In genomic region chr9:71506821-71507220, GRCh38 we compare ENCODE assay signal across 12 cellular contexts.
DNase-seq lines count a peak whose midpoint lies in the region; TF ChIP-seq lines count a peak whose summit lies in the region.
"Had no signal": no experiment of that assay in that cellular context is flagged by ENCODE, and none has a peak within 500 bp of the region (broad histone marks: within the 10 kb centered on the region; RNA-seq: fewer than 3 reads in every experiment).

No MANE protein-coding gene starts in this region.

- TF ChIP-seq CTCF in fibroblast of the aortic adventitia (IDR thresholded peaks at IDR 0.05; ENCODE audit: insufficient read depth, low read length) = no peak

- DNase-seq in GM04504 (ENCODE audit: low read depth) (peak; percentile 24), RKO (ENCODE audit: low spot score) (peak; percentile 84), fibroblast of the aortic adventitia (ENCODE audit: low read depth) (peak; percentile 6), skeletal muscle cell (ENCODE audit: low read depth) (peak; percentile 69), NCI-H1436 treated with DMSO at 0.1 percent for 48 hours (lab: John Stamatoyannopoulos, UW) (no peak), NCI-H1694 treated with DMSO at 0.1 percent for 48 hours (lab: John Stamatoyannopoulos, UW) (no peak), NCI-H2171 treated with DMSO at 0.1 percent for 48 hours (lab: John Stamatoyannopoulos, UW) (no peak)
- DNase-seq in activated CD8-positive, alpha-beta memory T cell treated with anti-CD3 and anti-CD28 coated beads for 24 hours = no peak
- DNase-seq: activated effector memory CD4-positive, alpha-beta T cell treated with Interleukin-2 at 50 U/mL for 16 hours; hippocampal formation; midbrain had no signal

- H3K4me3 ChIP-seq in fibroblast of the aortic adventitia (ENCODE audit: low read depth, low read length) (no peak overlapping the region), skeletal muscle cell (ENCODE audit: low read depth, low read length) (no peak overlapping the region)
- H3K4me3 ChIP-seq: K562 had no signal

Comparison
In these comparisons a context has a peak if more than half of its experiments do, and no peak if none do; other contexts are left out.
1. DNase-seq: peak in GM04504 (single experiment), RKO (single experiment), fibroblast of the aortic adventitia (single experiment) and skeletal muscle cell (single experiment); none in activated CD8-positive, alpha-beta memory T cell treated with anti-CD3 and anti-CD28 coated beads for 24 hours (single experiment), NCI-H1436 treated with DMSO at 0.1 percent for 48 hours (single experiment), NCI-H1694 treated with DMSO at 0.1 percent for 48 hours (single experiment) and NCI-H2171 treated with DMSO at 0.1 percent for 48 hours (single experiment).